31 cellular contexts compared by ENCODE assay signal in the genomic region with DNA sequence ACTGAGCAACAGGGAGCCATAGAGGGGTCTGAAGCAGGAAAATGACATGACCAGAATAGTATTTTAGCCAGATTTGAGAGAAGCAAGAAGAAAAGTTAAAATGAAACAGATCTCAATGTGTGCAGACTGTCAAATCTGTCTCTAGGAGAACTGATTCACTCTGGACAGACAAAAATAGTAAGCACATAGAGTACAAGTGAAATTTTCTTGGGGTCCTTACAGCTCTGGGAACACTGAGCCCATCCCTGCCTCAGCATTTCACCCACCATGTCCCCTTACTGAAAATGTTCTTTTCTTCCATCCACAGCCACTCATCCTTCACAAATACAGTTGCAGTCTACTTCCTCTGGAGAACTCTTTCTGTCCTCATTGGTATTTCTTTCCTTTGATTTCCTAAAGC.
DNase-seq lines count a peak whose midpoint lies in the region; ATAC-seq and TF ChIP-seq lines count a peak whose summit lies in the region.
"Had no signal": no experiment of that assay in that cellular context is flagged by ENCODE, and none has a peak within 500 bp of the region (broad histone marks: within the 10 kb centered on the region; RNA-seq: fewer than 3 reads in every experiment).

No MANE protein-coding gene starts in this region.

- peaks cover 57% of the 10 kb centered on the region for H3K27me3 ChIP-seq in left ventricle myocardium inferior (ENCODE audit: low read depth)
- H3K27me3 ChIP-seq: BE2C; BLaER1; BLaER1 treated with 17β-estradiol and CSF1 and Interleukin-3, amounts not matched to agents 10 nM and 100 nM had no signal

- peak overlapping the region; percentile 9 for H3K27ac ChIP-seq in left ventricle myocardium inferior (replicated peaks)
- H3K27ac ChIP-seq: 22Rv1; A549; BLaER1; BLaER1 treated with 17β-estradiol and CSF1 and Interleukin-3, amounts not matched to agents 10 nM and 100 nM; C4-2B had no signal

- H3K9me3 ChIP-seq in left ventricle myocardium inferior (replicated peaks): no peaks in the 10 kb centered on the region
- H3K9me3 ChIP-seq: A549; BE2C; BLaER1; BLaER1 treated with 17β-estradiol and CSF1 and Interleukin-3, amounts not matched to agents 10 nM and 100 nM; Caco-2 had no signal

- ATAC-seq in Right ventricle myocardium superior (ENCODE audit: poor library complexity) (peak; percentile 62), Right ventricle myocardium inferior (no peak), left ventricle myocardium superior (peak; percentile 75), left cardiac atrium (no peak)
- ATAC-seq: A549; CD8-positive, alpha-beta T cell had no signal

- H3K4me3 ChIP-seq in left ventricle myocardium inferior: no peak overlapping the region
- H3K4me3 ChIP-seq: A549; BLaER1; BLaER1 treated with 17β-estradiol and CSF1 and Interleukin-3, amounts not matched to agents 10 nM and 100 nM had no signal

- no peaks in the 10 kb centered on the region for H3K4me1 ChIP-seq in left ventricle myocardium inferior
- H3K4me1 ChIP-seq: A549; BE2C; BLaER1; BLaER1 treated with 17β-estradiol and CSF1 and Interleukin-3, amounts not matched to agents 10 nM and 100 nM; Caco-2 had no signal

- no peaks in the 10 kb centered on the region for H3K36me3 ChIP-seq in left ventricle myocardium inferior
- H3K36me3 ChIP-seq: BE2C; BLaER1; BLaER1 treated with 17β-estradiol and CSF1 and Interleukin-3, amounts not matched to agents 10 nM and 100 nM had no signal

- intact Hi-C loops in Right ventricle myocardium superior (cut with DNase I): no loop called here
- intact Hi-C loops in cardiac septum (cut with DNase I): no loop called here
- intact Hi-C loops in left ventricle myocardium inferior (cut with micrococcal nuclease): no loop called here
- intact Hi-C loops in Right ventricle myocardium inferior (cut with DNase I): no loop called here
- intact Hi-C loops in left ventricle myocardium superior (cut with micrococcal nuclease): no loop called here
- intact Hi-C loops in left cardiac atrium (cut with DNase I): no loop called here

- no peak for TF ChIP-seq CTCF in left ventricle myocardium inferior (IDR thresholded peaks at IDR 0.05; ENCODE audit: borderline replicate concordance)

- DNase-seq in Right ventricle myocardium superior (no peak), cardiac septum (ENCODE audit: low spot score) (no peak), left ventricle myocardium inferior (no peak), Right ventricle myocardium inferior (ENCODE audit: missing footprints) (no peak), left ventricle myocardium superior (no peak), left cardiac atrium (no peak)
- DNase-seq: 8988T; ACHN; AML-193; BE2C; C1 segment of cervical spinal cord; Caco-2; Calu3; CD4-positive, alpha-beta memory T cell; CD4-positive, alpha-beta T cell; CD4-positive, CD25-positive, alpha-beta regulatory T cell; CD8-positive, alpha-beta memory T cell; CD8-positive, alpha-beta T cell; COR-L47; DMS 273 treated with DMSO at 0.1 percent for 48 hours; DMS153; DMS53; DMS79; DMS79 treated with DMSO at 0.1 percent for 48 hours; DND-41; EL had no signal

Comparison
In these comparisons a context has a peak if more than half of its experiments do, and no peak if none do; other contexts are left out.
1. ATAC-seq: peak in Right ventricle myocardium superior (single experiment) and left ventricle myocardium superior (single experiment); none in Right ventricle myocardium inferior (single experiment) and left cardiac atrium (0 of 2).